Comparison of ENCODE assay signal across 19 cellular contexts in the genomic region with DNA sequence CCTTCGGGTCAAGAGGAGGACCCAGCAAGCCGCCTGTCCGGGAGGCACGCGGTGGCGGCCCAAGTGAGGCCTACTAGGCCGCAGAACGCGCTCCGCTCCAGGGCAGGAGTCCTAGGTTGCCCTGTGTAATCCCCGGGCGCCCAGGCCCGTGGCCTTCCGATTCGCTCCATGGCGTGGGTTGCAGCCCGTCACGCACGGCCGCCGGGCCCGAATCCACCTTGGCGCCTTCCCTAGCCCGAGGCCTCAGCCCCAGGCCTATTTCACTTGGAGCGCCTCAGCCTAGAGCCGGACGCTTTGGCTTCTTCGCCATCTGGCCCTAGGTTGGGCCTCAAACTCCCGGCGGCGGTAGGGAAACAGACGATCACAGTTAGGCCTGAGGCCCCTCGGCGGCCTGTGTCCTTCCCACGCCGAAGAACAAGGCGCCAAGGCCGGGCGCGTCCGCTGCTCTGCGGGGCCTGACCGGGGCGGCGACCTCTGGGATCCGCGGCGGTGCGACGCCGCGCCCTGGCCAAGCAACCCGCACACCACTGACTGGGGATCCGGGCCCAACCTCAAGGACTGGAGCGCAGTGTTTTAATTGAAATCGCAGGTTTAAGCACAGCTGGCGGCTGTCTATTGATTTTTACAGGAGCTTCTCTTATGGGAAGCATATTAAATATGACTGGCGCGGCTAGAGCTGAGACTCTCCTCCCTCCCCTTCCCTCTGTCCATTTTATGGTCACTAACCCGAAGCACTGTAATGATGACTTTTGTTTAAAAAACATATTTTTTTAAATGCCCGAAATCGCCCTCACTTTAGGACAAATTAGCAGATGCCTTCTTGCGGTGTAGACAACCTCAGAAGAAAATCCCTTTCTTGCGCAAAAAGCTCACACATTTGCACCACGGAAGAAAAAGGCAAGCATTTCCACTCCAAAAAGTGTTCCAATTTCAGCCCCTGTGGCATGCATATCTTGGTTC. TPM values are rescaled to one million over a fixed set of nuclear protein-coding genes. Genes with fewer than 3 reads are reported as not detected.
"Had no signal": no experiment of that assay in that cellular context is flagged by ENCODE, and none has a peak within 500 bp of the region (broad histone marks: within the 10 kb centered on the region; RNA-seq: fewer than 3 reads in every experiment).

No MANE protein-coding gene starts in this region.

- H3K4me3 Mint-ChIP-seq: activated CD4-positive, alpha-beta T cell treated with anti-CD3 and anti-CD28 coated beads, Interleukin-2, amount 10 ng/mL, durations not matched to agents 7 days and 5 days; activated naive CD8-positive, alpha-beta T cell treated with anti-CD3 and anti-CD28 coated beads, Interleukin-2, amount 10 ng/mL, durations not matched to agents 7 days and 5 days; natural killer cell; T-helper 2 cell treated with Interferon-gamma antibody and Interleukin-4, amounts not matched to agents 5 μg/mL and 100 μg/mL, for 36 hours had no signal

- H3K27ac ChIP-seq: gastrocnemius medialis, heart right ventricle, left ventricle myocardium inferior, transverse colon had no signal

- H3K4me1 Mint-ChIP-seq: activated CD4-positive, alpha-beta T cell treated with anti-CD3 and anti-CD28 coated beads, Interleukin-2, amount 10 ng/mL, durations not matched to agents 7 days and 5 days; natural killer cell had no signal

- ATAC-seq: activated T-cell treated with anti-CD3 and anti-CD28 coated beads, Interleukin-2, amount 50 U/mL, for 72 hours; gastrocnemius medialis; heart right ventricle; natural killer cell; right cardiac atrium; stimulated activated naive CD8-positive, alpha-beta T cell treated with anti-CD3 and anti-CD28 coated beads, Interleukin-15, Interleukin-2, amounts not matched to agents 100 U/mL and 50 U/mL, for 24 hours had no signal

- H3K36me3 ChIP-seq: gastrocnemius medialis, heart right ventricle, left ventricle myocardium inferior, transverse colon had no signal

- H3K9me3 Mint-ChIP-seq: activated CD4-positive, alpha-beta T cell treated with anti-CD3 and anti-CD28 coated beads, Interleukin-2, amount 10 ng/mL, durations not matched to agents 7 days and 5 days; activated T-cell treated with anti-CD3 and anti-CD28 coated beads, Interleukin-2, amount 50 U/mL, for 72 hours; T-helper 2 cell treated with Interferon-gamma antibody and Interleukin-4, amounts not matched to agents 5 μg/mL and 100 μg/mL, for 36 hours had no signal

- H3K9me3 ChIP-seq: gastrocnemius medialis, left ventricle myocardium inferior, transverse colon had no signal

- DNase-seq: activated CD4-positive, alpha-beta T cell treated with anti-CD3 and anti-CD28 coated beads, Interleukin-2, amount 10 ng/mL, durations not matched to agents 7 days and 5 days; activated CD4-positive, CD25-positive, alpha-beta regulatory T cell; activated CD8-positive, alpha-beta memory T cell treated with anti-CD3 and anti-CD28 coated beads, Interleukin-2, amount 50 U/mL, for 48 hours; activated naive CD8-positive, alpha-beta T cell treated with anti-CD3 and anti-CD28 coated beads, Interleukin-2, amount 10 ng/mL, durations not matched to agents 7 days and 5 days; activated T-cell treated with anti-CD3 and anti-CD28 coated beads, Interleukin-2, amount 50 U/mL, for 72 hours; effector memory CD4-positive, alpha-beta T cell; gastrocnemius medialis; heart right ventricle; kidney; left ventricle myocardium inferior; natural killer cell; occipital lobe; right cardiac atrium; stimulated activated naive CD8-positive, alpha-beta T cell treated with anti-CD3 and anti-CD28 coated beads, Interleukin-15, Interleukin-2, amounts not matched to agents 100 U/mL and 50 U/mL, for 24 hours; transverse colon had no signal

- H3K27ac Mint-ChIP-seq: activated CD4-positive, alpha-beta T cell treated with anti-CD3 and anti-CD28 coated beads, Interleukin-2, amount 10 ng/mL, durations not matched to agents 7 days and 5 days; activated T-cell treated with anti-CD3 and anti-CD28 coated beads, Interleukin-2, amount 50 U/mL, for 72 hours; natural killer cell; progenitor cell of endocrine pancreas; T-helper 2 cell treated with Interferon-gamma antibody and Interleukin-4, amounts not matched to agents 5 μg/mL and 100 μg/mL, for 36 hours had no signal

- H3K36me3 Mint-ChIP-seq: activated naive CD8-positive, alpha-beta T cell treated with anti-CD3 and anti-CD28 coated beads, Interleukin-2, amount 10 ng/mL, durations not matched to agents 7 days and 5 days had no signal

- H3K4me3 ChIP-seq: gastrocnemius medialis, heart right ventricle, smooth muscle cell, transverse colon had no signal

RNA-seq across cellular contexts. Expression of a gene that starts 3.8 kb away (rescaled TPM):
- total RNA-seq: activated CD4-positive, alpha-beta T cell treated with anti-CD3 and anti-CD28 coated beads, Interleukin-2, amount 10 ng/mL, durations not matched to agents 7 days and 5 days; activated naive CD8-positive, alpha-beta T cell treated with anti-CD3 and anti-CD28 coated beads, Interleukin-2, amount 10 ng/mL, durations not matched to agents 7 days and 5 days; activated T-cell treated with anti-CD3 and anti-CD28 coated beads, Interleukin-2, amount 50 U/mL, for 72 hours; epithelial cell of proximal tubule; gastrocnemius medialis; heart right ventricle; kidney; left ventricle myocardium inferior; natural killer cell; progenitor cell of endocrine pancreas; right cardiac atrium; smooth muscle cell; transverse colon had no signal
- polyA plus RNA-seq: heart right ventricle, right cardiac atrium, smooth muscle cell had no signal
